In the genomic region with DNA sequence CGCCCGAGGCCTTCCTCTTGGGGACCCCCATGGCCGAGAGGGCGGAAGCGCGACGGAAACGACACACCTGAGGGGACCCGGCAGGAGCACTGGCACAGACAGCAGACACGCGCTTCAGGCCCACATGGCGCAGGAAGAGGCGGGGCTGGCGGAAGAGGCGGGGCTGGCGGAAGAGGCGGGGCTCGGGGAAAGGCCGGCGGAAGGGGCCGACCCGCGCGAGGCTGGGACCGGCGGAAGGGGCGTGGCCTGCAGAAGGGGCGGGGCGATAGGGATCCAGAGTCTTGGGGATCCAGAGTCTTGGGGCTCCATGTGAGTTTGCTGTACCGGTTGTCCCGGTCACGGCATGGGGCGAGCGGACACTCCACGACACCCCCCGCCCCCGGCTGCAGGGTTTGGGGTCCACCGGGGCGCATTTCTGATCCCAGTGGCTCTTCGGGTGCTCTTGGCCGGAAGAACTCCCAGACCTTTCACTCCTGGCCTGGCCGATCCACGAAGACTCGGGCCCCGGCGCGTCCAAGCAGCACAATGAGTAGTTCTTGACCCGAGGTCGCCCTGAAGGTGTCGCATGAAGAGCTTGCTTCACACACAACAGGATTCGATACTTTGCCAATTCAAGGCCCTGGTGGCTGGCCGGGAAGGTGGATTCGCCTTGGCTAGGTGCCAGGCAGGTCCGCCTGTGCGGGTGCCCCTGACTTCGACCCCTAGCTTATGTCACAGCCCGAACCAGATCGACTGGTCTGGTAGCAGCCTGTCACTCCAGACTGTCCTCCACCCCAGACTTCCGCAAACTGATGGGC, we compare ENCODE assay signal across 8 cellular contexts. TPM values are rescaled to one million over a fixed set of nuclear protein-coding genes. Genes with fewer than 3 reads are reported as not detected.
DNase-seq lines count a peak whose midpoint lies in the region; ATAC-seq, FAIRE-seq and TF ChIP-seq lines count a peak whose summit lies in the region.

A gene with protein sequence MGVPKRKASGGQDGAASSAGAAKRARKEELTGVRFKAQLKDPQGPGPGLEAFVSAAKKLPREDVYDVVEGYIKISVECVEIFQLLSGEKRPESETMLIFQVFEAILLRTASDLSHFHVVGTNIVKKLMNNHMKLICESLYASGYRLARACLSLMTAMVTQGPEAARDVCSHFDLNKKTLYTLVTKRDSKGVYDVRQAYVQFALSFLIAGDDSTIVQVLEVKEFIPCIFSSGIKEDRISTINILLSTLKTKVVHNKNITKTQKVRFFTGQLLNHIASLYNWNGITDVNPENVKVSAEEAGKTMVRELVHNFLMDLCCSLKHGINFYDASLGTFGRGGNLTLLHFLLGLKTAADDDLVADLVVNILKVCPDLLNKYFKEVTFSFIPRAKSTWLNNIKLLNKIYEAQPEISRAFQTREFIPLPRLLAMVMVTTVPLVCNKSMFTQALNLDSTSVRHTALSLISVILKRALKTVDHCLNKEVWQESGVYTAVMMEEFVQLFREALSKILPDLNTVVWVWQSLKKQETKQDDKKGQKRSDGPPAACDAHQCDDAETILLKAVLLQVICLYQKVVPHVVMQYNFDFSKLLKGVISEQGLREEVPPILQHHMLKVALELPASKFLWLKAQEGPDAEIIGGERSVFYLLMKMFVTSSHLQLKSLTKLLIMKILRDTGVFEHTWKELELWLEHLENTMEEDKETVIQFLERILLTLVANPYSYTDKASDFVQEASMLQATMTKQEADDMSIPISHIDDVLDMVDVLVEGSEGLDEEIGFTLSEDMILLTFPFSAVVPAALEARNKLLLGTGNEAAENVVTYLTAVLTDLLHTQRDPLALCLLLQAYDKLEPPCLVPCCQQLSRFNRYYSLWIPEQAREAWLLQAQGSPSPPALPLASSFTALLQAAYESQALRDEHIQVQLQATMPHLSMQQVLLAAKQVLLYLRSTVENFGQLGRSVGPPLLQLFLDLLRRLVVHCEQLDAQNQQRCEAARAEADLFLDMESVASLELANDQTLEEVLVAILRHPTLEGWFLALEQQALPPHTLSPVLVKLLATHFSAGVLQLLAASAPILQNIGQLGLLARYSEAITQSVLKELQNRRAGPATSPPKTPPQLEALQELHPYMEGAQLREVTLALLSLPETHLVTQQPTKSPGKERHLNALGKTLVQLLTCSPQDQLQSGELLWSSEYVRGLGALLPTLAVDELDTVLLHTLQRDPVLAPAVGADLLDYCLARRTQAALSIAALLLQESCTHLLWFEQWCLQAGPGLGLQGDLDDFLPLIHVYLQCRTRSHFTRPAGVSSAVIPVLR (N-terminal part only) (minus strand): TSS at position 133 of the 797 bp plus-strand sequence. CDS start 102 bp downstream, at position 31.

- DNase-seq in NCI-H2029 (lab: John Stamatoyannopoulos, UW) (peak; percentile 83), T-helper 9 cell (peak; percentile 98), astrocyte (ENCODE audit: low read depth) (peak; percentile 55), hepatic stellate cell (ENCODE audit: low spot score) (peak; percentile 79), retina (peak; percentile 92)

- no peak for TF ChIP-seq CTCF in astrocyte (IDR thresholded peaks at IDR 0.05; ENCODE audit: insufficient read depth, low read depth, low read length)

- peaks cover 27% of the 10 kb centered on the region for H3K4me1 ChIP-seq in astrocyte (ENCODE audit: insufficient read depth, low read length)

- FAIRE-seq in astrocyte (lab: Jason Lieb, UNC) = no peak

- H2AFZ ChIP-seq in astrocyte (ENCODE audit: low read depth, low read length) = peak within 1 kb of the TSS; percentile 92

- peaks cover 4% of the 10 kb centered on the region for H3K36me3 Mint-ChIP-seq in astrocyte (ENCODE audit: low read depth, unreplicated experiment)

- peak within 1 kb of the TSS; percentile 85 for H3K9ac ChIP-seq in astrocyte (ENCODE audit: low read length)

- TF ChIP-seq POLR2A in GM18505 (IDR thresholded peaks at IDR 0.05; ENCODE audit: borderline replicate concordance, extremely low read depth, insufficient read depth, insufficient read length) = peak; percentile 88

- H3K4me2 ChIP-seq in astrocyte (ENCODE audit: low read length) = peak within 1 kb of the TSS; percentile 87

- H3K36me3 ChIP-seq in astrocyte (ENCODE audit: insufficient read depth, low read length) = no peaks in the 10 kb centered on the region

- peak within 1 kb of the TSS; percentile 91 for H3K4me3 Mint-ChIP-seq in astrocyte (ENCODE audit: unreplicated experiment)

- peaks cover 46% of the 10 kb centered on the region for H3K79me2 ChIP-seq in astrocyte (ENCODE audit: insufficient read depth, low read length)

- ATAC-seq in GM18505 (IDR thresholded peaks at IDR 0.05; ENCODE audit: unreplicated experiment) (peak; percentile 92), HG02885 (IDR thresholded peaks at IDR 0.05; ENCODE audit: poor library complexity, unreplicated experiment) (peak; percentile 96), HG03469 (IDR thresholded peaks at IDR 0.05; ENCODE audit: unreplicated experiment) (no peak)

- H4K20me1 ChIP-seq in astrocyte (ENCODE audit: insufficient read depth, low read length) = peaks cover 31% of the 10 kb centered on the region

- no peaks in the 10 kb centered on the region for H3K9me3 ChIP-seq in astrocyte (ENCODE audit: insufficient read depth, low read depth, low read length)

- H3K27me3 ChIP-seq in astrocyte (ENCODE audit: insufficient read depth, low read length) = no peaks in the 10 kb centered on the region

- peaks cover 4% of the 10 kb centered on the region for H3K27me3 Mint-ChIP-seq in astrocyte (ENCODE audit: low read depth, unreplicated experiment)

- H3K9me3 Mint-ChIP-seq in astrocyte (ENCODE audit: unreplicated experiment) = peaks cover 3% of the 10 kb centered on the region

- H3K27ac ChIP-seq in astrocyte (ENCODE audit: low read depth, low read length) = peak within 1 kb of the TSS; percentile 81

- no peak within 1 kb of the TSS for H3K27ac Mint-ChIP-seq in astrocyte (ENCODE audit: unreplicated experiment)

- peaks cover 23% of the 10 kb centered on the region for H3K4me1 Mint-ChIP-seq in astrocyte (ENCODE audit: low read depth, unreplicated experiment)

- H3K4me3 ChIP-seq in astrocyte (ENCODE audit: insufficient read depth, low read depth, low read length) = peak within 1 kb of the TSS; percentile 88

RNA-seq across cellular contexts. Expression of the gene that starts here (rescaled TPM):
- 17.8 and 19.2 TPM in 2 replicates for total RNA-seq in astrocyte
